Comparison of ENCODE assay signal across 8 cellular contexts in genomic region chr12:55997535-55997859, GRCh38. TPM values are rescaled to one million over a fixed set of nuclear protein-coding genes. Genes with fewer than 3 reads are reported as not detected.
DNase-seq lines count a peak whose midpoint lies in the region; ATAC-seq and TF ChIP-seq lines count a peak whose summit lies in the region.

No MANE protein-coding gene starts in this region.

- TSS peak; percentile 19 for BruUV-seq in Caco-2 (replicated peaks; lab: Mats Ljungman, UMichigan)

- TF ChIP-seq CTCF in Caco-2 (IDR thresholded peaks at IDR 0.05; ENCODE audit: insufficient read depth in 1 of 2, low read depth in 1 of 2, low read length in 1 of 2, severe bottlenecking in 1 of 2, unreplicated experiment in 1 of 2): no peak
- no peak for TF ChIP-seq CTCF in NB4 (IDR thresholded peaks at IDR 0.05; ENCODE audit: low read depth, low read length)
- no peak for TF ChIP-seq CTCF in neural crest cell (conservative IDR thresholded peaks at IDR 0.05)

- H3K36me3 Mint-ChIP-seq in Caco-2 (ENCODE audit: insufficient read depth, unreplicated experiment) (peaks cover 69% of the 10 kb centered on the region), neural crest cell (ENCODE audit: low read depth) (peaks cover 12% of the 10 kb centered on the region)

- H3K4me3 Mint-ChIP-seq in Caco-2 (ENCODE audit: unreplicated experiment) (peak overlapping the region; percentile 98), neural crest cell (peak overlapping the region; percentile 94)

- peak overlapping the region; percentile 58 for H3K4me3 ChIP-seq in Caco-2 (ENCODE audit: low read depth, low read length)
- H3K4me3 ChIP-seq in NB4 (ENCODE audit: low read depth, low read length): no peak overlapping the region

- TF ChIP-seq POLR2A in NB4 (IDR thresholded peaks at IDR 0.05; ENCODE audit: extremely low read depth, insufficient read length): no peak

- no peak for ATAC-seq in HG03439 (IDR thresholded peaks at IDR 0.05; ENCODE audit: unreplicated experiment)

- POLR2A ChIA-PET in Caco-2 (lab: Charles Lee): interaction anchor here (0.5 to 2.7 kb wide), 11 partner anchors 10 to 180 kb away, joined by 3 to 23 read pairs (median 8); partner anchors contain the start of genes DNAJC14, ORMDL2, PA2G4 and RAB5B

- H3K9me3 ChIP-seq in Caco-2: no peaks in the 10 kb centered on the region

- DNase-seq in Caco-2 (no peak), NB4 (ENCODE audit: low read depth) (peak; percentile 11), epithelial cell of prostate (ENCODE audit: low read depth, low spot score) (no peak), neural crest cell (ENCODE audit: low read depth, low spot score) (no peak), NCI-H1436 (lab: John Stamatoyannopoulos, UW) (no peak), NCI-H1417 treated with DMSO at 0.1 percent for 48 hours (lab: John Stamatoyannopoulos, UW) (no peak), activated gamma-delta T cell treated with Interleukin-2 at 50 U/mL for 16 hours (no peak)

- no peaks in the 10 kb centered on the region for H3K27me3 ChIP-seq in Caco-2 (replicated peaks; ENCODE audit: control insufficient read depth, insufficient read depth, low read length)

- H3K4me1 Mint-ChIP-seq in Caco-2 (ENCODE audit: low read depth, unreplicated experiment) (peaks cover 20% of the 10 kb centered on the region), neural crest cell (peaks cover 33% of the 10 kb centered on the region)

- intact Hi-C loops in Caco-2 (cut with micrococcal nuclease; ENCODE audit: unreplicated experiment): loop anchor here (1.0 to 2.0 kb wide), 2 partner anchors 10 to 259 kb away; no protein-coding TSS in a partner anchor

- H3K27me3 Mint-ChIP-seq in Caco-2 (ENCODE audit: insufficient read depth, unreplicated experiment): no peaks in the 10 kb centered on the region
- H3K27me3 Mint-ChIP-seq in neural crest cell (ENCODE audit: low read depth): no peaks in the 10 kb centered on the region

- no peaks in the 10 kb centered on the region for H3K9me3 Mint-ChIP-seq in Caco-2 (ENCODE audit: unreplicated experiment)
- no peaks in the 10 kb centered on the region for H3K9me3 Mint-ChIP-seq in neural crest cell

- H3K36me3 ChIP-seq in Caco-2 (ENCODE audit: control insufficient read depth, insufficient read depth, low read length): peaks cover 1% of the 10 kb centered on the region; the same call in 1 of the 2 replicates

- H3K27ac Mint-ChIP-seq in Caco-2 (ENCODE audit: unreplicated experiment): peak overlapping the region; percentile 87
- peak overlapping the region; percentile 93 for H3K27ac Mint-ChIP-seq in neural crest cell (ENCODE audit: unreplicated experiment)

- peaks cover 15% of the 10 kb centered on the region for H3K4me1 ChIP-seq in Caco-2

- CTCF ChIA-PET in Caco-2 (lab: Charles Lee): interaction anchor here (0.7 to 4.5 kb wide), 11 partner anchors 9 to 180 kb away, joined by 3 to 97 read pairs (median 5); partner anchors contain the start of genes ESYT1, ORMDL2, RAB5B and SARNP

- peak overlapping the region; percentile 39 for H3K27ac ChIP-seq in epithelial cell of prostate

RNA-seq across cellular contexts. Expression of gene SUOX, which starts 0.4 kb away (rescaled TPM):
- 37.9 and 40.8 TPM in 2 replicates for total RNA-seq in Caco-2 (2022)
- 30.4 and 33.7 TPM in 2 replicates for total RNA-seq in neural crest cell

RNA-seq across cellular contexts. Expression of gene IKZF4, which starts 23.3 kb away (rescaled TPM):
- 15.6 and 15.7 TPM in 2 replicates for total RNA-seq in Caco-2 (2022)
- 42.3 and 45.5 TPM in 2 replicates for total RNA-seq in neural crest cell

RNA-seq across cellular contexts. Expression of gene RAB5B, which starts 23.6 kb away (rescaled TPM):
- total RNA-seq in Caco-2 (2022): 98.4 and 107 TPM in 2 replicates
- total RNA-seq in neural crest cell: 86.5 and 97.3 TPM in 2 replicates

RNA-seq across cellular contexts. Expression of gene CDK2, which starts 30.9 kb away (rescaled TPM):
- 103 and 110 TPM in 2 replicates for total RNA-seq in Caco-2 (2022)
- 125 TPM in 2 replicates for total RNA-seq in neural crest cell

RNA-seq across cellular contexts. Expression of gene PMEL, which starts 31.7 kb away (rescaled TPM):
- total RNA-seq in Caco-2 (2022) (7.8 and 9.7 TPM in 2 replicates), neural crest cell (36.9 and 39.9 TPM in 2 replicates)
